In genomic region chr11:30741039-30741550, GRCh38 we compare ENCODE assay signal across 16 cellular contexts.
A peak's percentile ranks its signal among the peaks of the same experiment; 100 is the strongest.
DNase-seq lines count a peak whose midpoint lies in the region; ATAC-seq and TF ChIP-seq lines count a peak whose summit lies in the region.
"Had no signal": no experiment of that assay in that cellular context is flagged by ENCODE, and none has a peak within 500 bp of the region (broad histone marks: within the 10 kb centered on the region; RNA-seq: fewer than 3 reads in every experiment).

No MANE protein-coding gene starts in this region.

- no peaks in the 10 kb centered on the region for H3K36me3 Mint-ChIP-seq in MCF 10A (ENCODE audit: insufficient read depth, unreplicated experiment)
- H3K36me3 Mint-ChIP-seq in naive thymus-derived CD4-positive, alpha-beta T cell = no peaks in the 10 kb centered on the region
- no peaks in the 10 kb centered on the region for H3K36me3 Mint-ChIP-seq in progenitor cell of endocrine pancreas (ENCODE audit: insufficient read depth)
- H3K36me3 Mint-ChIP-seq: naive B cell had no signal

- TF ChIP-seq CTCF in MCF 10A (IDR thresholded peaks at IDR 0.05; ENCODE audit: unreplicated experiment) (no peak), breast epithelium (IDR thresholded peaks at IDR 0.05) (no peak), uterus (IDR thresholded peaks at IDR 0.05) (no peak), esophagus muscularis mucosa (IDR thresholded peaks at IDR 0.05) (no peak), progenitor cell of endocrine pancreas (IDR thresholded peaks at IDR 0.05; ENCODE audit: unreplicated experiment) (no peak)

- H3K27me3 ChIP-seq in breast epithelium (no peaks in the 10 kb centered on the region), uterus (no peaks in the 10 kb centered on the region), esophagus muscularis mucosa (no peaks in the 10 kb centered on the region)
- H3K27me3 ChIP-seq in naive thymus-derived CD4-positive, alpha-beta T cell (ENCODE audit: control insufficient read depth in 2 of 2, insufficient read depth in 2 of 2, low read length in 2 of 2) = no peaks in the 10 kb centered on the region

- ATAC-seq in naive thymus-derived CD4-positive, alpha-beta T cell = no peak
- ATAC-seq: PC-3 had no signal

- POLR2A ChIA-PET in MCF 10A (lab: Yijun Ruan, JAX) = no interaction called here
- POLR2A ChIA-PET in naive thymus-derived CD4-positive, alpha-beta T cell (lab: Charles Lee) = no interaction called here

- intact Hi-C loops in MCF 10A (cut with micrococcal nuclease) = no loop called here
- intact Hi-C loops in breast epithelium (cut with DNase I; ENCODE audit: low total_unique reads) = no loop called here
- intact Hi-C loops in uterus (cut with DNase I; ENCODE audit: low total_unique reads) = no loop called here
- intact Hi-C loops in naive thymus-derived CD4-positive, alpha-beta T cell (cut with micrococcal nuclease) = no loop called here
- intact Hi-C loops in esophagus muscularis mucosa (cut with DNase I) = no loop called here

- peak; percentile 46 for DNase-seq in MCF 10A (ENCODE audit: unreplicated experiment)
- DNase-seq in breast epithelium (ENCODE audit: low spot score in 2 of 2) = no peak
- DNase-seq in SW480 (ENCODE audit: low spot score) = peak; percentile 63
- DNase-seq in left kidney (ENCODE audit: low read depth, low spot score) = peak; percentile 56
- DNase-seq in uterus = peak; percentile 32 to 62
- DNase-seq in naive thymus-derived CD4-positive, alpha-beta T cell = no peak
- DNase-seq in esophagus muscularis mucosa (ENCODE audit: extremely low spot score) = no peak
- DNase-seq in progenitor cell of endocrine pancreas (ENCODE audit: low spot score, unreplicated experiment) = no peak
- DNase-seq: ACHN, DMS153, kidney glomerular epithelial cell, naive B cell, NCI-H1048, NCI-H345, PC-3 had no signal

- H3K36me3 ChIP-seq in breast epithelium = no peaks in the 10 kb centered on the region
- no peaks in the 10 kb centered on the region for H3K36me3 ChIP-seq in uterus
- H3K36me3 ChIP-seq in naive thymus-derived CD4-positive, alpha-beta T cell (ENCODE audit: control insufficient read depth in 2 of 3, insufficient read depth in 3 of 3, low read length in 3 of 3) = no peaks in the 10 kb centered on the region
- H3K36me3 ChIP-seq in esophagus muscularis mucosa = no peaks in the 10 kb centered on the region

- H3K4me3 ChIP-seq in breast epithelium = no peak overlapping the region
- no peak overlapping the region for H3K4me3 ChIP-seq in uterus
- no peak overlapping the region for H3K4me3 ChIP-seq in naive thymus-derived CD4-positive, alpha-beta T cell (ENCODE audit: low read length)
- no peak overlapping the region for H3K4me3 ChIP-seq in esophagus muscularis mucosa

- peaks cover 47% of the 10 kb centered on the region for H3K27me3 Mint-ChIP-seq in MCF 10A (ENCODE audit: insufficient read depth, unreplicated experiment)
- no peaks in the 10 kb centered on the region for H3K27me3 Mint-ChIP-seq in naive thymus-derived CD4-positive, alpha-beta T cell
- H3K27me3 Mint-ChIP-seq in progenitor cell of endocrine pancreas = no peaks in the 10 kb centered on the region
- H3K27me3 Mint-ChIP-seq: dendritic cell treated with granulocyte-macrophage colony-stimulating factor and Interleukin-4, amounts not matched to agents 40 ng/mL and 50 ng/mL, for 4 days; naive B cell had no signal

- H3K4me1 Mint-ChIP-seq in MCF 10A (ENCODE audit: insufficient read depth, unreplicated experiment) (peaks cover 5% of the 10 kb centered on the region), progenitor cell of endocrine pancreas (ENCODE audit: low read depth) (no peaks in the 10 kb centered on the region)
- no peaks in the 10 kb centered on the region for H3K4me1 Mint-ChIP-seq in naive thymus-derived CD4-positive, alpha-beta T cell
- H3K4me1 Mint-ChIP-seq: naive B cell had no signal

- no peak overlapping the region for H3K27ac ChIP-seq in breast epithelium
- H3K27ac ChIP-seq in uterus = peak overlapping the region; percentile 75 to 78
- no peak overlapping the region for H3K27ac ChIP-seq in naive thymus-derived CD4-positive, alpha-beta T cell (ENCODE audit: low read depth, low read length)
- peak overlapping the region in 1 of 4 donors; percentile 17 for H3K27ac ChIP-seq in esophagus muscularis mucosa (replicated peaks in 1 of 4)

- CTCF ChIA-PET in MCF 10A (lab: Yijun Ruan, JAX) = no interaction called here
- CTCF ChIA-PET in naive thymus-derived CD4-positive, alpha-beta T cell (lab: Charles Lee) = no interaction called here

- H3K4me1 ChIP-seq in breast epithelium (no peaks in the 10 kb centered on the region), uterus (no peaks in the 10 kb centered on the region), esophagus muscularis mucosa (peaks cover 0 to 17% (median 10%) of the 10 kb centered on the region in 4 donors)
- H3K4me1 ChIP-seq in naive thymus-derived CD4-positive, alpha-beta T cell (ENCODE audit: control insufficient read depth in 2 of 2, insufficient read depth in 2 of 2, low read length in 2 of 2) = no peaks in the 10 kb centered on the region

- 70% methylated on average over 10 of the region's 10 CpGs for WGBS in esophagus muscularis mucosa

- H3K27ac Mint-ChIP-seq in MCF 10A (ENCODE audit: low read depth, unreplicated experiment) = no peak overlapping the region
- H3K27ac Mint-ChIP-seq in naive thymus-derived CD4-positive, alpha-beta T cell = no peak overlapping the region
- H3K27ac Mint-ChIP-seq in progenitor cell of endocrine pancreas = no peak overlapping the region
- H3K27ac Mint-ChIP-seq: dendritic cell treated with granulocyte-macrophage colony-stimulating factor and Interleukin-4, amounts not matched to agents 40 ng/mL and 50 ng/mL, for 4 days; naive B cell had no signal

- no peak overlapping the region for H3K4me3 Mint-ChIP-seq in MCF 10A (ENCODE audit: unreplicated experiment)
- H3K4me3 Mint-ChIP-seq in naive thymus-derived CD4-positive, alpha-beta T cell = no peak overlapping the region
- no peak overlapping the region for H3K4me3 Mint-ChIP-seq in progenitor cell of endocrine pancreas (ENCODE audit: low read depth)
- H3K4me3 Mint-ChIP-seq: dendritic cell treated with granulocyte-macrophage colony-stimulating factor and Interleukin-4, amounts not matched to agents 40 ng/mL and 50 ng/mL, for 4 days; naive B cell had no signal

- BruUV-seq in MCF 10A (replicated peaks; lab: Mats Ljungman, UMichigan) = no TSS peak

- TF ChIP-seq EP300 in esophagus muscularis mucosa (IDR thresholded peaks at IDR 0.05) = no peak

- TF ChIP-seq POLR2A in breast epithelium (IDR thresholded peaks at IDR 0.05) = no peak
- no peak for TF ChIP-seq POLR2A in uterus (IDR thresholded peaks at IDR 0.05)
- no peak for TF ChIP-seq POLR2A in esophagus muscularis mucosa (IDR thresholded peaks at IDR 0.05; ENCODE audit: low read depth)

- H3K9me3 ChIP-seq in breast epithelium (no peaks in the 10 kb centered on the region), uterus (no peaks in the 10 kb centered on the region), esophagus muscularis mucosa (no peaks in the 10 kb centered on the region)
- no peaks in the 10 kb centered on the region for H3K9me3 ChIP-seq in naive thymus-derived CD4-positive, alpha-beta T cell (ENCODE audit: control insufficient read depth in 2 of 3, low read length in 3 of 3)

- H3K9me3 Mint-ChIP-seq in MCF 10A (ENCODE audit: unreplicated experiment) = peaks cover 5% of the 10 kb centered on the region
- peaks cover 0 to 11% (median 3%) of the 10 kb centered on the region in 11 donors for H3K9me3 Mint-ChIP-seq in naive thymus-derived CD4-positive, alpha-beta T cell
- H3K9me3 Mint-ChIP-seq in progenitor cell of endocrine pancreas (ENCODE audit: low read depth) = peaks cover 3% of the 10 kb centered on the region
- H3K9me3 Mint-ChIP-seq: dendritic cell treated with granulocyte-macrophage colony-stimulating factor and Interleukin-4, amounts not matched to agents 40 ng/mL and 50 ng/mL, for 4 days had no signal

Comparison
In these comparisons a context has a peak if more than half of its experiments do, and no peak if none do; other contexts are left out.
1. DNase-seq: peak in MCF 10A (single experiment), SW480 (single experiment), left kidney (single experiment) and uterus (2 of 2); none in breast epithelium (0 of 2), naive thymus-derived CD4-positive, alpha-beta T cell (0 of 9), esophagus muscularis mucosa (single experiment) and progenitor cell of endocrine pancreas (single experiment).
2. H3K27ac ChIP-seq: peak in uterus (2 of 2); none in breast epithelium (0 of 2) and naive thymus-derived CD4-positive, alpha-beta T cell (single experiment).